Comparison of ENCODE assay signal across 8 cellular contexts in the genomic region with DNA sequence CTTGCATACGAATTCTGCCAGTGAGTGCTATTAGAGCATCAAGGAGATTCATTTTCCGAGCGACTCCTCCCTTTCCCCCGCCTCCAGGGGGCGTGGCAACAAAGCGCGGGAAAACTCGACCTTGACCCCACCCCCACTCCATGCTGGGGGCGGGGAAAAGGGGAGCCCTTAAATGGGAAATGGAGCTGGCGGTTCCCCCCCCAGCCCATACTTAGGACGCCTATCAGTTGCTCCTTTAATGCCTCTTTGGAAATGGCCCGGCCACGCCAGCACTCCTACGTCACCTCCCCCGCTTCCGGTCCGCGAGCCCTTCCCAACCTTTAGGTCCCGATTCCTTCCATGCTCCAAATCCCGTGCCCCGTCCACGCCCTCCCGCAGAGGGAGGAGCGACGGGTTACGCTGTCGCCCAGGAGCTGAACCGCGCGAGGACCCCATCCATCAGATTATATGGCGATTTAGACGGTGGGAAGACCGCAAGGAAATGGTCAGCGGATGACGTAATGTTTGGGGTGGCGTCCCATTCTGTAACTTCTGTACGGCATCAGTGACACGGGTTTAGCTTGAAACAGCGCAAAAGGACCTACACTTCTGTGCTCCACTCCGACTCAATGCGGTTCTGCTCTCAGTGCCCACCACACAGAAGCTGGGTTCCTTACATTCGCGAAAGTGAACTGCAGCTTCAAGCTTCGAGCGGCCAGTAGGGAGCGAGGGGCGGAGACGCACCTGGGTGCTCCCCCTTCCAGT. TPM values are rescaled to one million over a fixed set of nuclear protein-coding genes. Genes with fewer than 3 reads are reported as not detected.
DNase-seq lines count a peak whose midpoint lies in the region; ATAC-seq and TF ChIP-seq lines count a peak whose summit lies in the region.

No MANE protein-coding gene starts in this region.

- H3K4me3 ChIP-seq in AG04449 (ENCODE audit: low read depth, low read length): peak overlapping the region; percentile 97

- CTCF ChIA-PET in AG04449 (lab: Yijun Ruan, JAX) (interaction anchor here (0.7 to 2.1 kb wide), 10 partner anchors 9 to 182 kb away, joined by 3 to 14 read pairs (median 4); a partner anchor contains a TSS), activated B cell treated with CpG ODN at 0.5 μM for 24 hours (lab: Charles Lee) (interaction anchor here (0.5 to 1.3 kb wide), 5 partner anchors 19 to 441 kb away, joined by 3 to 9 read pairs (median 3); a partner anchor contains a TSS)

- H3K27me3 Mint-ChIP-seq in activated B cell treated with CpG ODN at 0.5 μM for 24 hours: no peaks in the 10 kb centered on the region
- H3K27me3 Mint-ChIP-seq in immature natural killer cell (ENCODE audit: low read depth in 3 of 3): peaks cover 19 to 25% (median 23%) of the 10 kb centered on the region in 3 donors

- H3K36me3 Mint-ChIP-seq in activated B cell treated with CpG ODN at 0.5 μM for 24 hours (ENCODE audit: low read depth): peaks cover 29% of the 10 kb centered on the region
- peaks cover 2 to 5% (median 3%) of the 10 kb centered on the region in 3 donors for H3K36me3 Mint-ChIP-seq in immature natural killer cell

- H3K9me3 Mint-ChIP-seq in activated B cell treated with CpG ODN at 0.5 μM for 24 hours (no peaks in the 10 kb centered on the region), immature natural killer cell (no peaks in the 10 kb centered on the region)

- H3K27ac ChIP-seq in caudate nucleus (ENCODE audit: low read depth, low read length): peak overlapping the region; percentile 100

- peak overlapping the region; percentile 99 for H3K27ac Mint-ChIP-seq in activated B cell treated with CpG ODN at 0.5 μM for 24 hours
- peak overlapping the region; percentile 94 to 100 (median 99) for H3K27ac Mint-ChIP-seq in immature natural killer cell

- intact Hi-C loops in activated B cell treated with CpG ODN at 0.5 μM for 24 hours (cut with micrococcal nuclease): loop anchor here (1.0 to 5.0 kb wide), 3 partner anchors 46 to 654 kb away; a partner anchor contains a TSS

- TF ChIP-seq CTCF in AG04449 (IDR thresholded peaks at IDR 0.05; ENCODE audit: insufficient read depth, low read length, missing control alignments): no peak
- TF ChIP-seq CTCF in activated B cell treated with CpG ODN at 0.5 μM for 24 hours (IDR thresholded peaks at IDR 0.05): no peak

- POLR2A ChIA-PET in AG04449 (lab: Yijun Ruan, JAX) (interaction anchor here (0.6 to 3.0 kb wide), 17 partner anchors 11 to 628 kb away, joined by 3 to 24 read pairs (median 4); a partner anchor contains a TSS), activated B cell treated with CpG ODN at 0.5 μM for 24 hours (lab: Charles Lee) (interaction anchor here (0.5 to 2.5 kb wide), 38 partner anchors 8 to 1395 kb away, joined by 3 to 36 read pairs (median 4); a partner anchor contains a TSS)

- DNase-seq in AG04449 (ENCODE audit: low read depth, low spot score): peak; percentile 72
- DNase-seq in NCI-H226: peak; percentile 90
- DNase-seq in activated B cell treated with CpG ODN at 0.5 μM for 24 hours: peak; percentile 93
- DNase-seq in caudate nucleus (lab: John Stamatoyannopoulos, UW): peak; percentile 51 to 96 (median 90)
- peak; percentile 95 for DNase-seq in immature natural killer cell
- DNase-seq in smooth muscle cell of the brain vasculature (ENCODE audit: low read depth, low spot score): peak; percentile 94

- peaks cover 59% of the 10 kb centered on the region for H3K4me1 Mint-ChIP-seq in activated B cell treated with CpG ODN at 0.5 μM for 24 hours
- peaks cover 30 to 36% of the 10 kb centered on the region in 2 donors for H3K4me1 Mint-ChIP-seq in immature natural killer cell

- H3K4me3 Mint-ChIP-seq in activated B cell treated with CpG ODN at 0.5 μM for 24 hours (peak overlapping the region; percentile 99), immature natural killer cell (peak overlapping the region; percentile 93 to 99 (median 99))

- ATAC-seq in GM18909 (IDR thresholded peaks at IDR 0.05; ENCODE audit: poor library complexity, unreplicated experiment) (peak; percentile 49), HG03175 (IDR thresholded peaks at IDR 0.05; ENCODE audit: unreplicated experiment) (peak; percentile 45), activated B cell treated with CpG ODN at 0.5 μM for 24 hours (ENCODE audit: low read depth) (peak; percentile 25)

RNA-seq across cellular contexts. Expression of a gene that starts 0.7 kb away (rescaled TPM):
- 38.8 and 40.3 TPM in 2 replicates for total RNA-seq in activated B cell treated with CpG ODN at 0.5 μM for 24 hours
- 1 to 10 TPM in 2 of 3 donors, under 1 TPM in 1; 0.11 to 1.8 (median 1.5) TPM for polyA plus RNA-seq in immature natural killer cell

RNA-seq across cellular contexts. Expression of a gene that starts 26.9 kb away (rescaled TPM):
- total RNA-seq in activated B cell treated with CpG ODN at 0.5 μM for 24 hours: 189 and 201 TPM in 2 replicates
- 100 to 1,000 TPM; 246 to 364 (median 282) TPM for polyA plus RNA-seq in immature natural killer cell

RNA-seq across cellular contexts. Expression of a gene that starts 45.8 kb away (rescaled TPM):
- 112 and 113 TPM in 2 replicates for total RNA-seq in activated B cell treated with CpG ODN at 0.5 μM for 24 hours
- 10 to 100 TPM; 35.1 to 65.7 (median 57.9) TPM for polyA plus RNA-seq in immature natural killer cell

Comparison
In these comparisons a context has a peak if more than half of its experiments do, and no peak if none do; other contexts are left out.
1. Peak in every context shown above with its lines: DNase-seq, ATAC-seq, H3K4me3 ChIP-seq and H3K27ac ChIP-seq.